Comparison of ENCODE assay signal across 9 cellular contexts in genomic region chr17:14304222-14304844, GRCh38. TPM values are rescaled to one million over a fixed set of nuclear protein-coding genes. Genes with fewer than 3 reads are reported as not detected.
DNase-seq lines count a peak whose midpoint lies in the region; ATAC-seq, FAIRE-seq and TF ChIP-seq lines count a peak whose summit lies in the region.
"Had no signal": no experiment of that assay in that cellular context is flagged by ENCODE, and none has a peak within 500 bp of the region (broad histone marks: within the 10 kb centered on the region; RNA-seq: fewer than 3 reads in every experiment).

No MANE protein-coding gene starts in this region.

- peaks cover 93% of the 10 kb centered on the region for H3K79me2 ChIP-seq in HepG2 (ENCODE audit: insufficient read depth, low read length)

- H3K4me3 Mint-ChIP-seq in activated naive CD4-positive, alpha-beta T cell treated with anti-CD3 and anti-CD28 coated beads, Interleukin-2, amount 50 U/mL, for 24 hours = peak overlapping the region; percentile 63
- peak overlapping the region; percentile 40 to 89 (median 78) for H3K4me3 Mint-ChIP-seq in brain

- peak overlapping the region; percentile 90 for H3K9ac ChIP-seq in HepG2 (ENCODE audit: insufficient read depth, low read depth, low read length)

- intact Hi-C loops in HepG2 (cut with micrococcal nuclease; ENCODE audit: unreplicated experiment) = loop anchor here (1.0 to 10.0 kb wide), 2 partner anchors 69 to 480 kb away; no protein-coding TSS in a partner anchor

- H3K27me3 ChIP-seq in HepG2 (ENCODE audit: control insufficient read depth in 1 of 2, insufficient read depth in 2 of 2, low read length in 2 of 2) = no peaks in the 10 kb centered on the region; a peak in 1 of 5 replicates
- H3K27me3 ChIP-seq in thoracic aorta (replicated peaks; ENCODE audit: insufficient read depth) = peaks cover 48% of the 10 kb centered on the region

- ATAC-seq in HepG2 (no peak), thoracic aorta (ENCODE audit: insufficient number of reproducible peaks, low FRiP score, low read depth) (no peak), HG02759 (IDR thresholded peaks at IDR 0.05; ENCODE audit: unreplicated experiment) (no peak)

- H2AFZ ChIP-seq in HepG2 (ENCODE audit: low read length) = no peak overlapping the region

- in situ Hi-C loops in HepG2 (cut with HindIII; ENCODE audit: extremely low pct_ligation_motif_present, low pct_unique_long_range_greater_than_20kb) = no loop called here

- peak overlapping the region; percentile 31 for H3K27ac Mint-ChIP-seq in activated naive CD4-positive, alpha-beta T cell treated with anti-CD3 and anti-CD28 coated beads, Interleukin-2, amount 50 U/mL, for 24 hours
- peak overlapping the region in 3 of 5 experiments; percentile 11 to 75 (median 71) for H3K27ac Mint-ChIP-seq in brain

- 0 out of 4 replicates have a peak, but pooled peaks of 1 of the 2 experiments have one; percentile 1 for TF ChIP-seq POLR2A in HepG2 (IDR thresholded peaks at IDR 0.05; ENCODE audit: insufficient read depth in 1 of 2, low read depth in 2 of 2, low read length in 2 of 2)

- no peak for DNase-seq in activated naive CD4-positive, alpha-beta T cell (lab: John Stamatoyannopoulos, UW)
- DNase-seq in HepG2 (ENCODE audit: low spot score) (no peak), thoracic aorta (ENCODE audit: low spot score) (no peak), D341Med (ENCODE audit: low spot score) (no peak), HPDE6-E6E7 (ENCODE audit: extremely low spot score) (no peak)
- DNase-seq: hippocampal formation had no signal

- TF ChIP-seq RAD21 in HepG2 (CRISPR knock-in tag; IDR thresholded peaks at IDR 0.05) = no peak

- H3K9me3 ChIP-seq in HepG2 (ENCODE audit: low read length) (no peaks in the 10 kb centered on the region), thoracic aorta (no peaks in the 10 kb centered on the region)

- CTCF ChIA-PET in HepG2 (lab: Yijun Ruan, JAX; ENCODE audit: low intra/inter-chr PET ratio, low total read pairs) = no interaction called here

- peak overlapping the region; percentile 95 for H3K4me2 ChIP-seq in HepG2 (ENCODE audit: low read depth, low read length)

- POLR2A ChIA-PET in HepG2 (lab: Yijun Ruan, JAX) = interaction anchor here (14.0 kb wide), 1 partner anchor 69 kb away, joined by 288 read pairs; no protein-coding TSS in a partner anchor

- H3K27me3 Mint-ChIP-seq in activated naive CD4-positive, alpha-beta T cell treated with anti-CD3 and anti-CD28 coated beads, Interleukin-2, amount 50 U/mL, for 24 hours = peaks cover 2% of the 10 kb centered on the region
- peaks cover 54% of the 10 kb centered on the region for H3K27me3 Mint-ChIP-seq in brain

- H4K20me1 ChIP-seq in HepG2 (ENCODE audit: insufficient read depth, low read length) = peaks cover 22% of the 10 kb centered on the region

- no TSS peak for BruUV-seq in HepG2 (replicated peaks; lab: Mats Ljungman, UMichigan)

- WGBS in HepG2 (ENCODE audit: low lambda C conversion rate) = under 1% methylated on average over 15 of the region's 22 CpGs

- H3K4me1 Mint-ChIP-seq in activated naive CD4-positive, alpha-beta T cell treated with anti-CD3 and anti-CD28 coated beads, Interleukin-2, amount 50 U/mL, for 24 hours = peaks cover 66% of the 10 kb centered on the region
- H3K4me1 Mint-ChIP-seq in brain = peaks cover 65% of the 10 kb centered on the region

- FAIRE-seq in HepG2 (lab: Jason Lieb, UNC) = no peak

- peaks cover 24% of the 10 kb centered on the region for H3K4me1 ChIP-seq in HepG2 (ENCODE audit: insufficient read depth, low read length)
- H3K4me1 ChIP-seq in thoracic aorta (ENCODE audit: control insufficient read depth in 1 of 2, low read depth in 2 of 2) = peaks cover 21 to 48% of the 10 kb centered on the region in 2 donors

- no peaks in the 10 kb centered on the region for H3K9me3 Mint-ChIP-seq in activated naive CD4-positive, alpha-beta T cell treated with anti-CD3 and anti-CD28 coated beads, Interleukin-2, amount 50 U/mL, for 24 hours
- peaks cover 0 to 4% (median 0%) of the 10 kb centered on the region in 5 experiments for H3K9me3 Mint-ChIP-seq in brain

- H3K4me3 ChIP-seq in HepG2 (replicated peaks in 1 of 3; ENCODE audit: insufficient read depth in 1 of 3, low read depth in 2 of 3, low read length in 3 of 3) (peak overlapping the region; percentile 92 to 99 (median 99)), thoracic aorta (peak overlapping the region; percentile 77)

- TF ChIP-seq CTCF in brain (conservative IDR thresholded peaks at IDR 0.05) = no peak
- TF ChIP-seq CTCF in HepG2 (CRISPR knock-in tag; IDR thresholded peaks at IDR 0.05) = no peak
- no peak for TF ChIP-seq CTCF in thoracic aorta (IDR thresholded peaks at IDR 0.05)

- H3K27ac ChIP-seq in HepG2 (ENCODE audit: extremely low read length, insufficient read depth, low read length) (peak overlapping the region; percentile 93), thoracic aorta (no peak overlapping the region)

- TF ChIP-seq EP300 in HepG2 (IDR thresholded peaks at IDR 0.05; ENCODE audit: low read depth in 2 of 2, low read length in 2 of 2) (no peak), HepG2 (CRISPR knock-in tag; IDR thresholded peaks at IDR 0.05; ENCODE audit: borderline replicate concordance) (no peak)

- 0 out of 5 replicates have a peak, but pooled peaks cover 0 to 3% of the 10 kb centered on the region in 2 experiments for H3K36me3 ChIP-seq in HepG2 (replicated peaks in 1 of 2; ENCODE audit: control insufficient read depth in 1 of 2, insufficient read depth in 2 of 2, low read length in 2 of 2)
- H3K36me3 ChIP-seq in thoracic aorta = no peaks in the 10 kb centered on the region

- peaks cover 2% of the 10 kb centered on the region for H3K36me3 Mint-ChIP-seq in activated naive CD4-positive, alpha-beta T cell treated with anti-CD3 and anti-CD28 coated beads, Interleukin-2, amount 50 U/mL, for 24 hours
- no peaks in the 10 kb centered on the region for H3K36me3 Mint-ChIP-seq in brain

TF ChIP-seq in HepG2, 621 proteins besides CTCF, POLR2A, EP300 and RAD21 (continues in another document):
- TF ChIP-seq, protein P1, sequence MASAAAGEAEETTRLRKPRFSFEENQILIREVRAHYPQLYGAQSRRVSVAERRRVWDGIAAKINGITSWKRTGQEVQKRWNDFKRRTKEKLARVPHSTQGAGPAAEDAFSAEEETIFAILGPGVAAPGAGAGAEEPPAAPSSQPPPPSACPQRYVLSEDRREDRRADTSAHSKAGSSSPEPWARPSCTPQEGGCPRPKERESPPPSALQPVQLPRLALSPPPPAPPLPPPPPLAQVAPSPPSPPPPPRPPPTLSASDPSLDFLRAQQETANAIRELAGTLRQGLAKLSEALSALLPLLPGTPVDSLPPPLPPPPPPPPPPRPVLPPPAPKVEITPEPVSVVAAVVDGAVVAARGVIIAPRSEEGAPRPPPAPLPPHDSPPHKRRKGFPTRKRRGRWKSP (CRISPR knock-in tag; IDR thresholded peaks at IDR 0.05) = peak; percentile 42; the same call in 1 of the 2 replicates
- TF ChIP-seq TRIM24 (CRISPR knock-in tag; IDR thresholded peaks at IDR 0.05) (no peak), SALL1 (CRISPR knock-in tag; IDR thresholded peaks at IDR 0.05) (peak; percentile 11; the same call in 1 of the 2 replicates), ATF4 (CRISPR knock-in tag; IDR thresholded peaks at IDR 0.05) (no peak), ZNF430 (CRISPR knock-in tag; IDR thresholded peaks at IDR 0.05) (0 out of 2 replicates have a peak, but pooled peaks have one; percentile 48)

RNA-seq across cellular contexts. Expression of gene HS3ST3B1, which starts 3.5 kb away (rescaled TPM):
- polyA plus RNA-seq in brain (ENCODE audit: insufficient read depth, low read depth, low replicate concordance) (0.14 TPM), HepG2 (2011; rRNA removed) (14.6 and 15.7 TPM in 2 replicates)
- total RNA-seq in HepG2 (2016; rRNA removed; fragmentation: Illumina TruSeq; extraction: Trizol) (35.3 and 39.5 TPM in 2 replicates), thoracic aorta (1 to 10 TPM; 2.7 to 4.8 TPM)
- 5.0 and 5.5 TPM in 2 replicates for total RNA-seq in HepG2 (2016; cell fraction: cytosol; rRNA removed; fragmentation: Illumina TruSeq; extraction: Trizol; ENCODE audit: low read depth)
- total RNA-seq in HepG2 (2016; cell fraction: insoluble cytoplasmic fraction; rRNA removed; fragmentation: Illumina TruSeq; extraction: Trizol) = 33.5 and 37.1 TPM in 2 replicates
- 21.9 and 24.5 TPM in 2 replicates for total RNA-seq in HepG2 (2016; cell fraction: membrane; rRNA removed; fragmentation: Illumina TruSeq; extraction: Trizol)
- 34.7 and 37.1 TPM in 2 replicates for total RNA-seq in HepG2 (2016; cell fraction: nucleus; rRNA removed; fragmentation: Illumina TruSeq; extraction: Trizol)
- polyA plus RNA-seq in HepG2 (2011; cell fraction: cytosol; rRNA removed) = 10.2 and 10.4 TPM in 2 replicates
- polyA plus RNA-seq in HepG2 (2011; cell fraction: nucleus; rRNA removed) = 16.6 and 20.5 TPM in 2 replicates
- polyA plus RNA-seq in HepG2 (2012) = 15.3 and 18.6 TPM in 2 replicates
- 1.9 and 2.3 TPM in 2 replicates for polyA plus RNA-seq in HepG2 (2016; cell fraction: cytosol; fragmentation: Illumina TruSeq; extraction: Trizol; ENCODE audit: low read depth)
- 19.7 and 21.9 TPM in 2 replicates for polyA plus RNA-seq in HepG2 (2016; cell fraction: insoluble cytoplasmic fraction; fragmentation: Illumina TruSeq; extraction: Trizol; ENCODE audit: low read depth)
- polyA plus RNA-seq in HepG2 (2016; cell fraction: membrane; fragmentation: Illumina TruSeq; extraction: Trizol; ENCODE audit: low read depth) = 7.2 and 7.3 TPM in 2 replicates
- polyA plus RNA-seq in HepG2 (2016; cell fraction: nucleus; fragmentation: Illumina TruSeq; extraction: Trizol; ENCODE audit: insufficient read depth, low read depth) = 39.2 and 41.9 TPM in 2 replicates
- polyA minus RNA-seq in HepG2 (2011; rRNA and poly(A)+ RNA removed; ENCODE audit: low replicate concordance) = 67.6 TPM in 1 of 2 replicates, not detected in the other
- 34.2 and 35.7 TPM in 2 replicates for polyA minus RNA-seq in HepG2 (2011; cell fraction: cytosol; rRNA and poly(A)+ RNA removed)
- polyA minus RNA-seq in HepG2 (2011; cell fraction: nucleus; rRNA and poly(A)+ RNA removed) = 25.6 and 26.4 TPM in 2 replicates
